Comparison of ENCODE assay signal across 1 cellular context in genomic region chr14:31944256-31945073, GRCh38.
TF ChIP-seq lines count a peak whose summit lies in the region.

No MANE protein-coding gene starts in this region.

TF ChIP-seq in HepG2, 621 proteins besides CTCF, POLR2A, EP300 and RAD21 (continued from another document):
- peak; percentile 72; the same call in 1 of the 2 replicates for TF ChIP-seq ZC3H4 (CRISPR knock-in tag; IDR thresholded peaks at IDR 0.05; ENCODE audit: borderline replicate concordance)
- TF ChIP-seq RBFOX2 (IDR thresholded peaks at IDR 0.05; ENCODE audit: low read depth, low read length): peak; percentile 72
- no peak for TF ChIP-seq ZNF234 (CRISPR knock-in tag; conservative IDR thresholded peaks at IDR 0.05)
- no peak for TF ChIP-seq ZNF562 (CRISPR knock-in tag; IDR thresholded peaks at IDR 0.05; ENCODE audit: borderline replicate concordance)
- peak; percentile 70 for TF ChIP-seq FOXA3 (CRISPR knock-in tag; IDR thresholded peaks at IDR 0.05)
- no peak; the same call in 1 of the 2 replicates for TF ChIP-seq ZBTB34 (CRISPR knock-in tag; IDR thresholded peaks at IDR 0.05)
- TF ChIP-seq PRMT3 (CRISPR knock-in tag; IDR thresholded peaks at IDR 0.05; ENCODE audit: borderline replicate concordance, low read depth): no peak
- peak; percentile 8; the same call in 1 of the 2 replicates for TF ChIP-seq TFAP4 (IDR thresholded peaks at IDR 0.05; ENCODE audit: borderline replicate concordance, low read depth)
